22 cellular contexts compared by ENCODE assay signal in genomic region chr10:83515001-83515400, GRCh38.
"Had no signal": no experiment of that assay in that cellular context is flagged by ENCODE, and none has a peak within 500 bp of the region (broad histone marks: within the 10 kb centered on the region; RNA-seq: fewer than 3 reads in every experiment).

No MANE protein-coding gene starts in this region.

- H3K9me3 ChIP-seq: colonic mucosa, lower lobe of right lung, pancreas, testis, tibial nerve, upper lobe of left lung, uterus had no signal

- ATAC-seq: left ventricle myocardium superior; lower lobe of right lung; natural killer cell; pancreas; sciatic nerve; stimulated activated memory B cell treated with anti-CD40 and anti-IgM and Interleukin-4, amounts not matched to agents 10 μg/mL and 1 μg/mL and 100 μg/mL, for 72 hours; stimulated activated naive CD8-positive, alpha-beta T cell treated with anti-CD3 and anti-CD28 coated beads, Interleukin-15, Interleukin-2, amounts not matched to agents 100 U/mL and 50 U/mL, for 24 hours had no signal

- DNase-seq: colonic mucosa; effector memory CD4-positive, alpha-beta T cell; hypothalamus; immature natural killer cell; islet precursor cell; left ventricle myocardium superior; lower lobe of right lung; natural killer cell; pancreas; spleen; stimulated activated CD4-positive, alpha-beta T cell treated with anti-CD3 and anti-CD28 coated beads, Interleukin-4, amount 100 ng/mL, for 4 hours; stimulated activated naive CD8-positive, alpha-beta T cell treated with anti-CD3 and anti-CD28 coated beads, Interleukin-15, Interleukin-2, amounts not matched to agents 100 U/mL and 50 U/mL, for 24 hours; substantia nigra; testis; upper lobe of left lung; uterus had no signal

- H3K27ac ChIP-seq: colonic mucosa, lower lobe of right lung, pancreas, spleen, testis, tibial nerve, upper lobe of left lung, uterus had no signal

- H3K27ac Mint-ChIP-seq: dendritic cell treated with granulocyte-macrophage colony-stimulating factor and Interleukin-4, amounts not matched to agents 40 ng/mL and 50 ng/mL, for 4 days; immature natural killer cell; natural killer cell; stimulated activated memory B cell treated with anti-CD40 and anti-IgM and Interleukin-4, amounts not matched to agents 10 μg/mL and 1 μg/mL and 100 μg/mL, for 72 hours had no signal

- H3K36me3 ChIP-seq: colonic mucosa, lower lobe of right lung, pancreas, spleen, tibial nerve, upper lobe of left lung, uterus had no signal

- H3K4me1 ChIP-seq: colonic mucosa, lower lobe of right lung, pancreas, spleen, testis, tibial nerve, upper lobe of left lung, uterus had no signal

- H3K4me3 ChIP-seq: colonic mucosa, lower lobe of right lung, pancreas, spleen, testis, tibial nerve, upper lobe of left lung, uterus had no signal

- H3K27me3 ChIP-seq: colonic mucosa, pancreas, spleen, testis, tibial nerve, upper lobe of left lung, uterus had no signal

- H3K4me3 Mint-ChIP-seq: dendritic cell treated with granulocyte-macrophage colony-stimulating factor and Interleukin-4, amounts not matched to agents 40 ng/mL and 50 ng/mL, for 4 days; immature natural killer cell; natural killer cell; stimulated activated memory B cell treated with anti-CD40 and anti-IgM and Interleukin-4, amounts not matched to agents 10 μg/mL and 1 μg/mL and 100 μg/mL, for 72 hours had no signal

- H3K36me3 Mint-ChIP-seq: immature natural killer cell; natural killer cell; stimulated activated memory B cell treated with anti-CD40 and anti-IgM and Interleukin-4, amounts not matched to agents 10 μg/mL and 1 μg/mL and 100 μg/mL, for 72 hours had no signal

- FAIRE-seq: endometrium, frontal cortex, pancreas had no signal

- H3K4me1 Mint-ChIP-seq: immature natural killer cell; natural killer cell; stimulated activated memory B cell treated with anti-CD40 and anti-IgM and Interleukin-4, amounts not matched to agents 10 μg/mL and 1 μg/mL and 100 μg/mL, for 72 hours had no signal

- H3K27me3 Mint-ChIP-seq: dendritic cell treated with granulocyte-macrophage colony-stimulating factor and Interleukin-4, amounts not matched to agents 40 ng/mL and 50 ng/mL, for 4 days; stimulated activated memory B cell treated with anti-CD40 and anti-IgM and Interleukin-4, amounts not matched to agents 10 μg/mL and 1 μg/mL and 100 μg/mL, for 72 hours had no signal
